Comparison of ENCODE assay signal across 8 cellular contexts in genomic region chr1:11784993-11785769, GRCh38. TPM values are rescaled to one million over a fixed set of nuclear protein-coding genes. Genes with fewer than 3 reads are reported as not detected.
DNase-seq lines count a peak whose midpoint lies in the region; ATAC-seq and TF ChIP-seq lines count a peak whose summit lies in the region.

No MANE protein-coding gene starts in this region.

- no peaks in the 10 kb centered on the region for H3K36me3 Mint-ChIP-seq in activated T-helper 17 cell treated with anti-CD3 and anti-CD28 coated beads, Interleukin-2, amount 50 U/mL, for 72 hours (ENCODE audit: low read depth)

- no peak overlapping the region for H3K27ac Mint-ChIP-seq in activated T-helper 17 cell treated with anti-CD3 and anti-CD28 coated beads, Interleukin-2, amount 50 U/mL, for 72 hours

- no peaks in the 10 kb centered on the region for H3K27me3 Mint-ChIP-seq in activated T-helper 17 cell treated with anti-CD3 and anti-CD28 coated beads, Interleukin-2, amount 50 U/mL, for 72 hours

- H3K4me3 Mint-ChIP-seq in activated T-helper 17 cell treated with anti-CD3 and anti-CD28 coated beads, Interleukin-2, amount 50 U/mL, for 72 hours: no peak overlapping the region

- H3K27me3 ChIP-seq in foreskin keratinocyte: peaks cover 5% of the 10 kb centered on the region
- peaks cover 3% of the 10 kb centered on the region for H3K27me3 ChIP-seq in neuron (ENCODE audit: insufficient read depth, low read length)
- H3K27me3 ChIP-seq in uterus: no peaks in the 10 kb centered on the region

- intact Hi-C loops in uterus (cut with DNase I; ENCODE audit: low total_unique reads): no loop called here

- H3K4me3 ChIP-seq in neuron (ENCODE audit: low read length): no peak overlapping the region
- H3K4me3 ChIP-seq in uterus: peak overlapping the region in 1 of 2 donors; percentile 17

- H3K9me3 ChIP-seq in neuron (ENCODE audit: low read length) (no peaks in the 10 kb centered on the region), uterus (no peaks in the 10 kb centered on the region)

- no peaks in the 10 kb centered on the region for H3K9me3 Mint-ChIP-seq in activated T-helper 17 cell treated with anti-CD3 and anti-CD28 coated beads, Interleukin-2, amount 50 U/mL, for 72 hours

- H2AFZ ChIP-seq in neuron (ENCODE audit: low read depth, low read length): peak overlapping the region; percentile 27

- H3K4me1 Mint-ChIP-seq in activated T-helper 17 cell treated with anti-CD3 and anti-CD28 coated beads, Interleukin-2, amount 50 U/mL, for 72 hours: no peaks in the 10 kb centered on the region

- H3K4me1 ChIP-seq in foreskin keratinocyte: no peaks in the 10 kb centered on the region
- H3K4me1 ChIP-seq in neuron (ENCODE audit: insufficient read depth, low read length): peaks cover 30% of the 10 kb centered on the region
- H3K4me1 ChIP-seq in uterus: peaks cover 0 to 6% of the 10 kb centered on the region in 2 donors

- H3K27ac ChIP-seq in foreskin keratinocyte (no peak overlapping the region), uterus (peak overlapping the region; percentile 54 to 61)

- in situ Hi-C loops in GM13976 (cut with MboI; ENCODE audit: low sequenced_read_pairs, unreplicated experiment): no loop called here

- ATAC-seq in activated T-helper 17 cell treated with anti-CD3 and anti-CD28 coated beads, Interleukin-2, amount 50 U/mL, for 72 hours (replicated peaks): peak; percentile 87
- ATAC-seq in foreskin keratinocyte: peak; percentile 33
- no peak for ATAC-seq in HG03045 (IDR thresholded peaks at IDR 0.05; ENCODE audit: unreplicated experiment)

- no peak for TF ChIP-seq POLR2A in uterus (IDR thresholded peaks at IDR 0.05)

- H3K36me3 ChIP-seq in neuron (ENCODE audit: insufficient read depth, low read length): no peaks in the 10 kb centered on the region
- no peaks in the 10 kb centered on the region for H3K36me3 ChIP-seq in uterus

- DNase-seq in A172 (ENCODE audit: low spot score) (peak; percentile 10), GM13976 (ENCODE audit: low spot score) (peak; percentile 90), NCI-H1930 (lab: John Stamatoyannopoulos, UW) (peak; percentile 9 to 38), foreskin keratinocyte (no peak), uterus (peak; percentile 64 to 72)

- TF ChIP-seq CTCF in GM13976 (IDR thresholded peaks at IDR 0.05; ENCODE audit: borderline replicate concordance, control extremely low read depth, extremely low read depth, insufficient read depth, missing control alignments) (peak; percentile 88), foreskin keratinocyte (conservative IDR thresholded peaks at IDR 0.05) (peak; percentile 72), uterus (IDR thresholded peaks at IDR 0.05) (peak; percentile 75 to 85 (median 82))

RNA-seq across cellular contexts. Expression of gene MTHFR, which starts 20.6 kb away (rescaled TPM):
- 3.5 and 4.6 TPM in 2 replicates for total RNA-seq in A172 (2014; rRNA removed; shearing (Covaris generic))
- 10 to 100 TPM; 13.3 to 16.2 TPM for total RNA-seq in activated T-helper 17 cell treated with anti-CD3 and anti-CD28 coated beads, Interleukin-2, amount 50 U/mL, for 72 hours
- total RNA-seq in foreskin keratinocyte (10.2 and 11.5 TPM in 2 replicates), uterus (10 to 100 TPM; 15.0 to 56.8 (median 29.9) TPM)
- 3.4 and 4.1 TPM in 2 replicates for polyA plus RNA-seq in foreskin keratinocyte

RNA-seq across cellular contexts. Expression of gene CLCN6, which starts 20.8 kb away (rescaled TPM):
- 1.3 and 4.1 TPM in 2 replicates for total RNA-seq in A172 (2014; rRNA removed; shearing (Covaris generic))
- 10 to 100 TPM; 11.3 to 18.2 TPM for total RNA-seq in activated T-helper 17 cell treated with anti-CD3 and anti-CD28 coated beads, Interleukin-2, amount 50 U/mL, for 72 hours
- total RNA-seq in foreskin keratinocyte: 12.4 and 14.5 TPM in 2 replicates
- 5.1 and 8.0 TPM in 2 replicates for polyA plus RNA-seq in foreskin keratinocyte
- total RNA-seq in uterus: 10 to 100 TPM; 14.6 to 31.5 (median 22.7) TPM

RNA-seq across cellular contexts. Expression of gene C1orf167, which starts 23.2 kb away (rescaled TPM):
- not detected in 2 replicates for total RNA-seq in A172 (2014; rRNA removed; shearing (Covaris generic))
- total RNA-seq in activated T-helper 17 cell treated with anti-CD3 and anti-CD28 coated beads, Interleukin-2, amount 50 U/mL, for 72 hours: not detected
- total RNA-seq in foreskin keratinocyte: not detected in 2 replicates
- polyA plus RNA-seq in foreskin keratinocyte: not detected in 2 replicates
- under 1 TPM in 2 of 4 donors, not detected in 2; 0.21 to 0.82 TPM for total RNA-seq in uterus

RNA-seq across cellular contexts. Expression of gene AGTRAP, which starts 49.2 kb away (rescaled TPM):
- 36.5 and 41.7 TPM in 2 replicates for total RNA-seq in A172 (2014; rRNA removed; shearing (Covaris generic))
- total RNA-seq in activated T-helper 17 cell treated with anti-CD3 and anti-CD28 coated beads, Interleukin-2, amount 50 U/mL, for 72 hours: 10 to 100 TPM in 1 of 2 donors, 1 to 10 TPM in 1; 7.5 to 14.3 TPM
- total RNA-seq in foreskin keratinocyte (83.1 and 83.9 TPM in 2 replicates), uterus (10 to 100 TPM in 3 of 4 donors, 1 to 10 TPM in 1; 4.1 to 34.7 (median 31.2) TPM)
- polyA plus RNA-seq in foreskin keratinocyte: 138 and 140 TPM in 2 replicates

Comparison
In these comparisons a context has a peak if more than half of its experiments do, and no peak if none do; other contexts are left out.
1. DNase-seq: peak in A172 (single experiment), GM13976 (single experiment), NCI-H1930 (2 of 2) and uterus (2 of 2); none in foreskin keratinocyte (0 of 2).
2. Peak in every context shown above with its lines, with median percentiles within 50 percentile points of each other: CTCF ChIP-seq.